Comparison of ENCODE assay signal across 19 cellular contexts in genomic region chr15:89533861-89534544, GRCh38. TPM values are rescaled to one million over a fixed set of nuclear protein-coding genes. Genes with fewer than 3 reads are reported as not detected.
"Had no signal": no experiment of that assay in that cellular context is flagged by ENCODE, and none has a peak within 500 bp of the region (broad histone marks: within the 10 kb centered on the region; RNA-seq: fewer than 3 reads in every experiment).

No MANE protein-coding gene starts in this region.

- FAIRE-seq: frontal cortex had no signal

- H3K27ac ChIP-seq: heart left ventricle, left ventricle myocardium inferior had no signal

- H3K27me3 ChIP-seq: heart left ventricle had no signal

- H3K4me3 ChIP-seq: heart left ventricle, left ventricle myocardium inferior had no signal

- H3K36me3 ChIP-seq: heart left ventricle, left ventricle myocardium inferior had no signal

- H3K4me1 ChIP-seq: heart left ventricle, left ventricle myocardium inferior had no signal

- ATAC-seq: activated CD8-positive, alpha-beta T cell treated with anti-CD3 and anti-CD28 coated beads for 36 hours; activated T-cell treated with anti-CD3 and anti-CD28 coated beads, Interleukin-2, amount 50 U/mL, for 72 hours; heart left ventricle; T-cell had no signal

- DNase-seq: activated CD8-positive, alpha-beta memory T cell treated with anti-CD3 and anti-CD28 coated beads, Interleukin-2, amount 50 U/mL, for 4 hours; activated CD8-positive, alpha-beta T cell treated with anti-CD3 and anti-CD28 coated beads for 36 hours; activated gamma-delta T cell treated with Interleukin-2 at 50 U/mL for 16 hours; activated naive CD8-positive, alpha-beta T cell treated with anti-CD3 and anti-CD28 coated beads for 36 hours; activated T-cell treated with anti-CD3 and anti-CD28 coated beads, Interleukin-2, amount 50 U/mL, for 72 hours; aorta; cerebellar nuclear complex; heart left ventricle; islet precursor cell; left ventricle myocardium inferior; mesendoderm; stimulated activated CD4-positive, alpha-beta T cell treated with anti-CD3 and anti-CD28 coated beads, Interleukin-4, amount 100 ng/mL, for 1 hour; stimulated activated CD8-positive, alpha-beta memory T cell treated with anti-CD3 and anti-CD28 coated beads, Interleukin-4, amount 100 ng/mL, for 48 hours; T-cell; T1000 had no signal

RNA-seq across cellular contexts. Expression of gene RHCG, which starts 37.6 kb away (rescaled TPM):
- total RNA-seq: activated CD8-positive, alpha-beta T cell treated with anti-CD3 and anti-CD28 coated beads for 36 hours; activated naive CD8-positive, alpha-beta T cell treated with anti-CD3 and anti-CD28 coated beads for 36 hours; activated T-cell treated with anti-CD3 and anti-CD28 coated beads, Interleukin-2, amount 50 U/mL, for 72 hours; aorta; dermis microvascular lymphatic vessel endothelial cell; osteocyte; pulmonary artery endothelial cell; T-cell had no signal
